Comparison of ENCODE assay signal across 15 cellular contexts in genomic region chr10:103829838-103830465, GRCh38. TPM values are rescaled to one million over a fixed set of nuclear protein-coding genes. Genes with fewer than 3 reads are reported as not detected.
DNase-seq lines count a peak whose midpoint lies in the region; ATAC-seq and TF ChIP-seq lines count a peak whose summit lies in the region.
"Had no signal": no experiment of that assay in that cellular context is flagged by ENCODE, and none has a peak within 500 bp of the region (broad histone marks: within the 10 kb centered on the region; RNA-seq: fewer than 3 reads in every experiment).

No MANE protein-coding gene starts in this region.

- H3K27me3 ChIP-seq in A673 (replicated peaks; ENCODE audit: insufficient read depth, low read depth, low read length, poor library complexity): no peaks in the 10 kb centered on the region
- peaks cover 21% of the 10 kb centered on the region for H3K27me3 ChIP-seq in endodermal cell (ENCODE audit: control insufficient read depth, insufficient read depth, low read length, poor library complexity, severe bottlenecking)
- no peaks in the 10 kb centered on the region for H3K27me3 ChIP-seq in SJCRH30

- no peak for ATAC-seq in activated T-helper 17 cell treated with anti-CD3 and anti-CD28 coated beads, Interleukin-2, amount 50 U/mL, for 72 hours (replicated peaks)
- ATAC-seq: A549 had no signal

- H3K36me3 Mint-ChIP-seq in endodermal cell (ENCODE audit: low read depth) (no peaks in the 10 kb centered on the region), nephron (ENCODE audit: low read depth) (peaks cover 3% of the 10 kb centered on the region)
- no peaks in the 10 kb centered on the region for H3K36me3 Mint-ChIP-seq in activated T-helper 17 cell treated with anti-CD3 and anti-CD28 coated beads, Interleukin-2, amount 50 U/mL, for 72 hours (ENCODE audit: low read depth)
- H3K36me3 Mint-ChIP-seq: CD4-positive, CD25-positive, alpha-beta regulatory T cell had no signal

- no peak overlapping the region for H3K9ac ChIP-seq in endodermal cell (ENCODE audit: extremely low read depth, low read length, poor library complexity, severe bottlenecking)

- H3K9me3 ChIP-seq in A673 (ENCODE audit: low read depth, low read length, poor library complexity, severe bottlenecking) (peaks cover 6% of the 10 kb centered on the region), endodermal cell (ENCODE audit: control insufficient read depth, low read length) (peaks cover 9% of the 10 kb centered on the region), SJCRH30 (replicated peaks) (peaks cover 8% of the 10 kb centered on the region)

- no peak for TF ChIP-seq CTCF in A673 (conservative IDR thresholded peaks at IDR 0.05; ENCODE audit: low read depth, low read length)
- no peak for TF ChIP-seq CTCF in endodermal cell (conservative IDR thresholded peaks at IDR 0.05)
- no peak for TF ChIP-seq CTCF in nephron (IDR thresholded peaks at IDR 0.05; ENCODE audit: unreplicated experiment in 3 of 3)

- WGBS in endodermal cell (ENCODE audit: insufficient coverage in 1 of 2, insufficient read length in 1 of 2), 2 experiments: 56 to 75% methylated on average over 4 to 5 of the region's 5 CpGs

- no TSS peak for BruUV-seq in A673 (replicated peaks; lab: Mats Ljungman, UMichigan)

- H3K9me3 Mint-ChIP-seq in endodermal cell (peaks cover 10% of the 10 kb centered on the region), nephron (peaks cover 5% of the 10 kb centered on the region)
- no peaks in the 10 kb centered on the region for H3K9me3 Mint-ChIP-seq in activated T-helper 17 cell treated with anti-CD3 and anti-CD28 coated beads, Interleukin-2, amount 50 U/mL, for 72 hours

- no peak for DNase-seq in A673 (ENCODE audit: low spot score)
- peak; percentile 76 for DNase-seq in NCI-H69 (lab: John Stamatoyannopoulos, UW)
- no peak for DNase-seq in endodermal cell
- no peak for DNase-seq in RKO (ENCODE audit: low spot score)
- no peak for DNase-seq in SJCRH30
- DNase-seq: Calu3; CD4-positive, CD25-positive, alpha-beta regulatory T cell; H9; NCI-H1436 treated with DMSO at 0.1 percent for 48 hours; NCI-H2081 treated with DMSO at 0.1 percent for 48 hours; NCI-H524 treated with DMSO at 0.1 percent for 48 hours had no signal

- H3K4me3 Mint-ChIP-seq in endodermal cell: peak overlapping the region; percentile 12
- H3K4me3 Mint-ChIP-seq in nephron: no peak overlapping the region
- H3K4me3 Mint-ChIP-seq in activated T-helper 17 cell treated with anti-CD3 and anti-CD28 coated beads, Interleukin-2, amount 50 U/mL, for 72 hours: no peak overlapping the region
- H3K4me3 Mint-ChIP-seq: CD4-positive, CD25-positive, alpha-beta regulatory T cell; H9; IgD-negative memory B cell had no signal

- H3K27ac ChIP-seq in A673 (ENCODE audit: low read depth, low read length, poor library complexity, severe bottlenecking) (peak overlapping the region; percentile 26), endodermal cell (ENCODE audit: low read depth, low read length) (no peak overlapping the region), SJCRH30 (no peak overlapping the region)
- H3K27ac ChIP-seq: A549 had no signal

- POLR2A ChIA-PET in A673 (lab: Charles Lee; ENCODE audit: low non-redundant PET): no interaction called here

- no peak overlapping the region for H3K4me3 ChIP-seq in A673 (ENCODE audit: low read depth, low read length, poor library complexity, severe bottlenecking)
- H3K4me3 ChIP-seq in endodermal cell (ENCODE audit: low read length): no peak overlapping the region
- no peak overlapping the region for H3K4me3 ChIP-seq in SJCRH30
- H3K4me3 ChIP-seq: A549 had no signal

- H3K4me1 ChIP-seq in A673 (ENCODE audit: insufficient read depth, low read length, poor library complexity, severe bottlenecking) (peaks cover 37% of the 10 kb centered on the region), endodermal cell (ENCODE audit: control insufficient read depth, insufficient read depth, low read length) (peaks cover 29% of the 10 kb centered on the region), SJCRH30 (peaks cover 39% of the 10 kb centered on the region)

- intact Hi-C loops in A673 (cut with micrococcal nuclease; ENCODE audit: unreplicated experiment): no loop called here

- H3K27me3 Mint-ChIP-seq in endodermal cell (ENCODE audit: insufficient read depth) (peaks cover 28% of the 10 kb centered on the region), nephron (ENCODE audit: low read depth) (no peaks in the 10 kb centered on the region)
- H3K27me3 Mint-ChIP-seq in activated T-helper 17 cell treated with anti-CD3 and anti-CD28 coated beads, Interleukin-2, amount 50 U/mL, for 72 hours: peaks cover 6% of the 10 kb centered on the region

- H3K27ac Mint-ChIP-seq in endodermal cell: peak overlapping the region; percentile 5
- peak overlapping the region in 2 of 3 experiments; percentile 34 to 35 for H3K27ac Mint-ChIP-seq in nephron
- H3K27ac Mint-ChIP-seq in activated T-helper 17 cell treated with anti-CD3 and anti-CD28 coated beads, Interleukin-2, amount 50 U/mL, for 72 hours: no peak overlapping the region
- H3K27ac Mint-ChIP-seq: IgD-negative memory B cell had no signal

- peaks cover 5% of the 10 kb centered on the region for H3K36me3 ChIP-seq in A673 (ENCODE audit: insufficient read depth, low read length, poor library complexity, severe bottlenecking)
- no peaks in the 10 kb centered on the region for H3K36me3 ChIP-seq in endodermal cell (ENCODE audit: control insufficient read depth, insufficient read depth, low read length)
- no peaks in the 10 kb centered on the region for H3K36me3 ChIP-seq in SJCRH30

- H3K4me1 Mint-ChIP-seq in endodermal cell (peaks cover 53% of the 10 kb centered on the region), nephron (peaks cover 58% of the 10 kb centered on the region)
- H3K4me1 Mint-ChIP-seq in activated T-helper 17 cell treated with anti-CD3 and anti-CD28 coated beads, Interleukin-2, amount 50 U/mL, for 72 hours: no peaks in the 10 kb centered on the region
- H3K4me1 Mint-ChIP-seq: CD4-positive, CD25-positive, alpha-beta regulatory T cell had no signal

- CTCF ChIA-PET in A673 (lab: Charles Lee): no interaction called here

RNA-seq across cellular contexts. Expression of gene SH3PXD2A, which starts 25.4 kb away (rescaled TPM):
- total RNA-seq in A673 (2021): 54.9 and 57.1 TPM in 2 replicates
- total RNA-seq in endodermal cell: 10 to 100 TPM; 15.7 to 22.6 TPM
- polyA plus RNA-seq in endodermal cell (2013, experiment 1 of 2): 11.5 TPM
- polyA plus RNA-seq in endodermal cell (2013, experiment 2 of 2): 11.0 TPM
- 5.4 and 5.5 TPM in 2 replicates for total RNA-seq in SJCRH30 (2014; rRNA removed; shearing (Covaris generic))
- total RNA-seq in activated T-helper 17 cell treated with anti-CD3 and anti-CD28 coated beads, Interleukin-2, amount 50 U/mL, for 72 hours: 10 to 100 TPM in 1 of 2 donors, 1 to 10 TPM in 1; 8.0 to 19.3 TPM
